In the genomic region with DNA sequence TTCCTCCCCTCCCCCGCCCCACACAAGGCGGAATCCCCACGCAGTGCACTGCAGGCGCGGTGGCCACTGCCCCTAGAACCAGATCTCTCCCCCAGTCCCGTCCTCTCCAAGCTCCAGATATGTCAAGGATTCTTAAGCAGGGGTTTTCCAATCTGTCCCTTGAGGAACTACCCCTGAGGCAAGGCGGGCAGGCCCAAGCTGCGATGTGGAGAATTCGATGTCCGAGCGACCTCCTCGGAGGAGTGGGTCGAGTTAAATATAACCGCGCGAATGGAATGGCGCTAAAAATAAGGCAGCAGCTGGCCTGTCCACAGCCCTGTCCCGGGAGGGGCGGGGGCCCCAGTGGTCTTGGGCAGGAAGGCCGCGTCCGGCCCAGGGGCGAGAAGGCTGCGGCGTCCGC, we compare ENCODE assay signal across 1 cellular context.
TF ChIP-seq lines count a peak whose summit lies in the region.

No MANE protein-coding gene starts in this region.

TF ChIP-seq in GM23338, 12 proteins besides CTCF, POLR2A, EP300 and RAD21 (continued from another document):
- TF ChIP-seq, protein P1, sequence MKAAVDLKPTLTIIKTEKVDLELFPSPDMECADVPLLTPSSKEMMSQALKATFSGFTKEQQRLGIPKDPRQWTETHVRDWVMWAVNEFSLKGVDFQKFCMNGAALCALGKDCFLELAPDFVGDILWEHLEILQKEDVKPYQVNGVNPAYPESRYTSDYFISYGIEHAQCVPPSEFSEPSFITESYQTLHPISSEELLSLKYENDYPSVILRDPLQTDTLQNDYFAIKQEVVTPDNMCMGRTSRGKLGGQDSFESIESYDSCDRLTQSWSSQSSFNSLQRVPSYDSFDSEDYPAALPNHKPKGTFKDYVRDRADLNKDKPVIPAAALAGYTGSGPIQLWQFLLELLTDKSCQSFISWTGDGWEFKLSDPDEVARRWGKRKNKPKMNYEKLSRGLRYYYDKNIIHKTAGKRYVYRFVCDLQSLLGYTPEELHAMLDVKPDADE (IDR thresholded peaks at IDR 0.05): no peak
- TF ChIP-seq CREB1 (CRISPR knock-in tag; IDR thresholded peaks at IDR 0.05; ENCODE audit: low read depth): no peak
- TF ChIP-seq, protein P2, sequence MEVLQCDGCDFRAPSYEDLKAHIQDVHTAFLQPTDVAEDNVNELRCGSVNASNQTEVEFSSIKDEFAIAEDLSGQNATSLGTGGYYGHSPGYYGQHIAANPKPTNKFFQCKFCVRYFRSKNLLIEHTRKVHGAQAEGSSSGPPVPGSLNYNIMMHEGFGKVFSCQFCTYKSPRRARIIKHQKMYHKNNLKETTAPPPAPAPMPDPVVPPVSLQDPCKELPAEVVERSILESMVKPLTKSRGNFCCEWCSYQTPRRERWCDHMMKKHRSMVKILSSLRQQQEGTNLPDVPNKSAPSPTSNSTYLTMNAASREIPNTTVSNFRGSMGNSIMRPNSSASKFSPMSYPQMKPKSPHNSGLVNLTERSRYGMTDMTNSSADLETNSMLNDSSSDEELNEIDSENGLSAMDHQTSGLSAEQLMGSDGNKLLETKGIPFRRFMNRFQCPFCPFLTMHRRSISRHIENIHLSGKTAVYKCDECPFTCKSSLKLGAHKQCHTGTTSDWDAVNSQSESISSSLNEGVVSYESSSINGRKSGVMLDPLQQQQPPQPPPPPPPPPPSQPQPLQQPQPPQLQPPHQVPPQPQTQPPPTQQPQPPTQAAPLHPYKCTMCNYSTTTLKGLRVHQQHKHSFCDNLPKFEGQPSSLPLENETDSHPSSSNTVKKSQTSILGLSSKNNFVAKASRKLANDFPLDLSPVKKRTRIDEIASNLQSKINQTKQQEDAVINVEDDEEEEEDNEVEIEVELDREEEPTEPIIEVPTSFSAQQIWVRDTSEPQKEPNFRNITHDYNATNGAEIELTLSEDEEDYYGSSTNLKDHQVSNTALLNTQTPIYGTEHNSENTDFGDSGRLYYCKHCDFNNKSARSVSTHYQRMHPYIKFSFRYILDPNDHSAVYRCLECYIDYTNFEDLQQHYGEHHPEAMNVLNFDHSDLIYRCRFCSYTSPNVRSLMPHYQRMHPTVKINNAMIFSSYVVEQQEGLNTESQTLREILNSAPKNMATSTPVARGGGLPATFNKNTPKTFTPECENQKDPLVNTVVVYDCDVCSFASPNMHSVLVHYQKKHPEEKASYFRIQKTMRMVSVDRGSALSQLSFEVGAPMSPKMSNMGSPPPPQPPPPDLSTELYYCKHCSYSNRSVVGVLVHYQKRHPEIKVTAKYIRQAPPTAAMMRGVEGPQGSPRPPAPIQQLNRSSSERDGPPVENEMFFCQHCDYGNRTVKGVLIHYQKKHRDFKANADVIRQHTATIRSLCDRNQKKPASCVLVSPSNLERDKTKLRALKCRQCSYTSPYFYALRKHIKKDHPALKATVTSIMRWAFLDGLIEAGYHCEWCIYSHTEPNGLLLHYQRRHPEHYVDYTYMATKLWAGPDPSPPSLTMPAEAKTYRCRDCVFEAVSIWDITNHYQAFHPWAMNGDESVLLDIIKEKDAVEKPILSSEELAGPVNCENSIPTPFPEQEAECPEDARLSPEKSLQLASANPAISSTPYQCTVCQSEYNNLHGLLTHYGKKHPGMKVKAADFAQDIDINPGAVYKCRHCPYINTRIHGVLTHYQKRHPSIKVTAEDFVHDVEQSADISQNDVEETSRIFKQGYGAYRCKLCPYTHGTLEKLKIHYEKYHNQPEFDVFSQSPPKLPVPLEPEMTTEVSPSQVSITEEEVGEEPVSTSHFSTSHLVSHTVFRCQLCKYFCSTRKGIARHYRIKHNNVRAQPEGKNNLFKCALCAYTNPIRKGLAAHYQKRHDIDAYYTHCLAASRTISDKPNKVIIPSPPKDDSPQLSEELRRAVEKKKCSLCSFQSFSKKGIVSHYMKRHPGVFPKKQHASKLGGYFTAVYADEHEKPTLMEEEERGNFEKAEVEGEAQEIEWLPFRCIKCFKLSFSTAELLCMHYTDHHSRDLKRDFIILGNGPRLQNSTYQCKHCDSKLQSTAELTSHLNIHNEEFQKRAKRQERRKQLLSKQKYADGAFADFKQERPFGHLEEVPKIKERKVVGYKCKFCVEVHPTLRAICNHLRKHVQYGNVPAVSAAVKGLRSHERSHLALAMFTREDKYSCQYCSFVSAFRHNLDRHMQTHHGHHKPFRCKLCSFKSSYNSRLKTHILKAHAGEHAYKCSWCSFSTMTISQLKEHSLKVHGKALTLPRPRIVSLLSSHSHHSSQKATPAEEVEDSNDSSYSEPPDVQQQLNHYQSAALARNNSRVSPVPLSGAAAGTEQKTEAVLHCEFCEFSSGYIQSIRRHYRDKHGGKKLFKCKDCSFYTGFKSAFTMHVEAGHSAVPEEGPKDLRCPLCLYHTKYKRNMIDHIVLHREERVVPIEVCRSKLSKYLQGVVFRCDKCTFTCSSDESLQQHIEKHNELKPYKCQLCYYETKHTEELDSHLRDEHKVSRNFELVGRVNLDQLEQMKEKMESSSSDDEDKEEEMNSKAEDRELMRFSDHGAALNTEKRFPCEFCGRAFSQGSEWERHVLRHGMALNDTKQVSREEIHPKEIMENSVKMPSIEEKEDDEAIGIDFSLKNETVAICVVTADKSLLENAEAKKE (CRISPR knock-in tag; IDR thresholded peaks at IDR 0.05): no peak
- no peak for TF ChIP-seq ZNF331 (CRISPR knock-in tag; IDR thresholded peaks at IDR 0.05; ENCODE audit: low read depth)
- no peak for TF ChIP-seq ZNF114 (CRISPR knock-in tag; IDR thresholded peaks at IDR 0.05)
- TF ChIP-seq EZH2phosphoT487 (IDR thresholded peaks at IDR 0.05; ENCODE audit: unreplicated experiment): no peak
- TF ChIP-seq STAT1 (IDR thresholded peaks at IDR 0.05; ENCODE audit: unreplicated experiment): no peak
